In the genomic region with DNA sequence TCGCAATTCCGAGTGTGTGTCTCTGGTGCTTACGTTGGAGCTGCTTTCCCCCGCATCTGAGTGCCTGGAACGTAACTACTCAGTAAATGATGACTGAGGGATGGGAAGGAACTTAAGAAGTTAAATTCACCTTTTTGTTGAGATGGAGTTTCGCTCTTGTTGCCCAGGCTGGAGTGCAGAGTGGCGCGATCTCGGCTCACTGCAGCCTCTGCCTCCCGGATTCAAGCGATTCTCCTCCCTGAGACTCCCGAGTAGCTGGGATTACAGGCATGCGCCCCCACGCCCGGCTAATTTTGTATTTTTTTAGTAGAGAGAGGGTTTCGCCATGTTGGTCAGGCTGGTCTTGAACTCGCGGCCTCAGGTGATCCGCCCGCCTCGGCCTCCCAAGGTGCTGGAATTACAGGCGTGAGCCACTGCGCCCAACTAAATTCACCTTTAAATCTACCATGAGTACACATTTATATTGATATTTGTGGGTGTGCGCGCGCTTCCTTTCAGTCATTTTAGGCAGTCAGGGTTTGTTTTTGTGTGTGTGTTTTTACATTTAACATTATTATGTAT, we compare ENCODE assay signal across 8 cellular contexts. TPM values are rescaled to one million over a fixed set of nuclear protein-coding genes. Genes with fewer than 3 reads are reported as not detected.
DNase-seq lines count a peak whose midpoint lies in the region; ATAC-seq and TF ChIP-seq lines count a peak whose summit lies in the region.

No MANE protein-coding gene starts in this region.

- no peak for TF ChIP-seq CTCF in A673 (conservative IDR thresholded peaks at IDR 0.05; ENCODE audit: low read depth, low read length)

- H3K27ac Mint-ChIP-seq in central memory CD8-positive, alpha-beta T cell (ENCODE audit: low read depth), result peak overlapping the region; percentile 97

- H3K27me3 Mint-ChIP-seq in central memory CD8-positive, alpha-beta T cell, result no peaks in the 10 kb centered on the region

- H3K4me1 ChIP-seq in A673 (ENCODE audit: insufficient read depth, low read length, poor library complexity, severe bottlenecking), result peaks cover 12% of the 10 kb centered on the region
- peaks cover 5% of the 10 kb centered on the region for H3K4me1 ChIP-seq in HUES6 (ENCODE audit: control insufficient read depth, insufficient read depth, low read length)
- peaks cover 6% of the 10 kb centered on the region for H3K4me1 ChIP-seq in mucosa of stomach (ENCODE audit: control insufficient read depth, insufficient read depth, low read length)

- peaks cover 34% of the 10 kb centered on the region for H3K4me1 Mint-ChIP-seq in central memory CD8-positive, alpha-beta T cell

- peak overlapping the region; percentile 96 for H3K9ac ChIP-seq in HUES6 (ENCODE audit: low read length)
- H3K9ac ChIP-seq in mucosa of stomach (ENCODE audit: low read length), result peak overlapping the region; percentile 84

- H3K36me3 ChIP-seq in A673 (ENCODE audit: insufficient read depth, low read length, poor library complexity, severe bottlenecking), result peaks cover 32% of the 10 kb centered on the region
- H3K36me3 ChIP-seq in HUES6 (ENCODE audit: control insufficient read depth, insufficient read depth, low read length), result peaks cover 36% of the 10 kb centered on the region
- H3K36me3 ChIP-seq in mucosa of stomach (ENCODE audit: control insufficient read depth, insufficient read depth, low read length), result no peaks in the 10 kb centered on the region

- no peak for ATAC-seq in central memory CD8-positive, alpha-beta T cell (replicated peaks; ENCODE audit: extremely low read depth, poor library complexity, severe bottlenecking)
- no peak for ATAC-seq in HG03432 (IDR thresholded peaks at IDR 0.05; ENCODE audit: unreplicated experiment)

- H3K27me3 ChIP-seq in A673 (replicated peaks; ENCODE audit: insufficient read depth, low read depth, low read length, poor library complexity) (no peaks in the 10 kb centered on the region), HUES6 (ENCODE audit: control insufficient read depth, insufficient read depth, low read length) (no peaks in the 10 kb centered on the region), mucosa of stomach (ENCODE audit: control insufficient read depth, insufficient read depth, low read length) (no peaks in the 10 kb centered on the region)

- POLR2A ChIA-PET in A673 (lab: Charles Lee; ENCODE audit: low non-redundant PET), result interaction anchor here (0.5 kb wide), 1 partner anchor 15 kb away, joined by 17 read pairs; no protein-coding TSS in a partner anchor

- H3K9me3 Mint-ChIP-seq in central memory CD8-positive, alpha-beta T cell, result no peaks in the 10 kb centered on the region

- no TSS peak for BruUV-seq in A673 (replicated peaks; lab: Mats Ljungman, UMichigan)

- CTCF ChIA-PET in A673 (lab: Charles Lee), result no interaction called here

- H3K4me3 Mint-ChIP-seq in central memory CD8-positive, alpha-beta T cell, result peak overlapping the region; percentile 99

- H3K9me3 ChIP-seq in A673 (ENCODE audit: low read depth, low read length, poor library complexity, severe bottlenecking) (no peaks in the 10 kb centered on the region), HUES6 (ENCODE audit: control insufficient read depth, insufficient read depth, low read depth, low read length) (no peaks in the 10 kb centered on the region), mucosa of stomach (ENCODE audit: control insufficient read depth, low read length) (no peaks in the 10 kb centered on the region)

- DNase-seq in A673 (ENCODE audit: low spot score) (no peak), G401 (ENCODE audit: low spot score) (no peak), HCEC 1CT (no peak)
- DNase-seq in central memory CD8-positive, alpha-beta T cell (ENCODE audit: low spot score in 2 of 2), result peak in 1 of 2 donors; percentile 15
- no peak for DNase-seq in effector CD8-positive, alpha-beta T cell (lab: John Stamatoyannopoulos, UW)

- H3K27ac ChIP-seq in A673 (ENCODE audit: low read depth, low read length, poor library complexity, severe bottlenecking) (peak overlapping the region; percentile 81), HUES6 (ENCODE audit: low read depth, low read length) (peak overlapping the region; percentile 70)

- H3K36me3 Mint-ChIP-seq in central memory CD8-positive, alpha-beta T cell (ENCODE audit: insufficient read depth), result peaks cover 41% of the 10 kb centered on the region

- in situ Hi-C loops in G401 (cut with HindIII; ENCODE audit: low sequenced_read_pairs), result no loop called here

- intact Hi-C loops in A673 (cut with micrococcal nuclease; ENCODE audit: unreplicated experiment), result no loop called here

- H3K4me3 ChIP-seq in A673 (ENCODE audit: low read depth, low read length, poor library complexity, severe bottlenecking), result peak overlapping the region; percentile 70
- peak overlapping the region; percentile 88 for H3K4me3 ChIP-seq in HUES6 (ENCODE audit: low read depth, low read length)
- H3K4me3 ChIP-seq in mucosa of stomach (ENCODE audit: low read length), result peak overlapping the region; percentile 52

RNA-seq across cellular contexts. Expression of a gene that starts 0.9 kb away (rescaled TPM):
- 279 and 284 TPM in 2 replicates for total RNA-seq in A673 (2021)
- total RNA-seq in G401 (2014; rRNA removed; shearing (Covaris generic)), result 764 and 816 TPM in 2 replicates

RNA-seq across cellular contexts. Expression of a gene that starts 36.0 kb away (rescaled TPM):
- 76.3 and 87.0 TPM in 2 replicates for total RNA-seq in A673 (2021)
- 76.7 and 107 TPM in 2 replicates for total RNA-seq in G401 (2014; rRNA removed; shearing (Covaris generic))
